Comparison of ENCODE assay signal across 13 cellular contexts in the genomic region with DNA sequence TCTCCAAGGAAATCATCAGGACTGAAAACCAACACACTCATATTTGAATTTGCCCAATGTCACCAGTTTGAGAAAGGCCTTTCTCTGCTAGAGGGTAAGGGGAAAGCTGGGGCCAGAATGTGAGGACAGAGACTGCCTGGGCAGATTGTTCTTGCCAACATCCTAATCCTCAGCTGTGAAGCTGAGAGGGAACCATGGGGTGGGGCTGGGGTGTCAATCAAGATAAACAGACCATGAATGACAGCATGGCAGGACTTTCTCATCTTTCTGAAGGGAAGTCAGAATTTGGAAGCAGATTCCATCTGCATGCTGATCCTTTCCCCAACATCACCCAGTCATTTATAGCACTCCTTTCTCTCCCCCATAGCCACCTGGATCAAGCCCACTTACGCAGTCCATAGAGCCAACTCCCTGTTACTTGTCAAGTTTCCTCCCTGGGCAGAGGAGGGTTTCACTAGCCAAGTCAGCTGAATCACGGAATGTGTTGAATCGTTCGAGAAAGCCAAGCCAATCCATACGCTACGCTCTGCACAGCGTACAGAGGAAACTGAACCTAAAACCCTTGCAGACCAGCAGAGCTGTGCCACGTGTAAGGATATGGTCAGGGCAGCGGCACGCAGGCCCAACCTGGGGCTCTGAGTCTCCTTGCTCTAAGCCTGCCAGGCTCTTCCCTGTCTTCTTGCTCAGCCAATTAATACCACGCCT. TPM values are rescaled to one million over a fixed set of nuclear protein-coding genes. Genes with fewer than 3 reads are reported as not detected.
DNase-seq lines count a peak whose midpoint lies in the region; ATAC-seq, FAIRE-seq and TF ChIP-seq lines count a peak whose summit lies in the region.
"Had no signal": no experiment of that assay in that cellular context is flagged by ENCODE, and none has a peak within 500 bp of the region (broad histone marks: within the 10 kb centered on the region; RNA-seq: fewer than 3 reads in every experiment).

No MANE protein-coding gene starts in this region.

- H2BK15ac ChIP-seq in H1 (ENCODE audit: low read length), result no peak overlapping the region

- POLR2A ChIA-PET in H1 (lab: Charles Lee; ENCODE audit: partially characterized antibody), result interaction anchor here (0.6 to 1.4 kb wide), 3 partner anchors 10 to 325 kb away, joined by 3 to 6 read pairs (median 4); no protein-coding TSS in a partner anchor
- POLR2A ChIA-PET in A673 (lab: Charles Lee; ENCODE audit: low non-redundant PET), result no interaction called here
- POLR2A ChIA-PET in activated CD8-positive, alpha-beta T cell treated with anti-CD3 and anti-CD28 coated beads, Interleukin-2, amount 10 ng/mL, durations not matched to agents 7 days and 5 days (lab: Charles Lee), result no interaction called here

- CTCF ChIA-PET in H1 (lab: Charles Lee; ENCODE audit: partially characterized antibody) (interaction anchor here (0.6 to 1.1 kb wide), 2 partner anchors 10 to 73 kb away, joined by 3 read pairs; no protein-coding TSS in a partner anchor), A673 (lab: Charles Lee) (no interaction called here)
- CTCF ChIA-PET in activated CD8-positive, alpha-beta T cell treated with anti-CD3 and anti-CD28 coated beads, Interleukin-2, amount 10 ng/mL, durations not matched to agents 7 days and 5 days (lab: Charles Lee), result no interaction called here

- TF ChIP-seq EP300 in H1 (IDR thresholded peaks at IDR 0.05; ENCODE audit: borderline replicate concordance in 1 of 2, low read depth in 2 of 2, low read length in 2 of 2), result no peak

- BruUV-seq in A673 (replicated peaks; lab: Mats Ljungman, UMichigan), result no TSS peak

- H3K79me1 ChIP-seq in H1 (ENCODE audit: low read depth, low read length), result peaks cover 8% of the 10 kb centered on the region

- H3K23me2 ChIP-seq in H1 (ENCODE audit: low read depth, low read length), result no peaks in the 10 kb centered on the region

- H3K79me2 ChIP-seq in H1 (ENCODE audit: control insufficient read depth in 1 of 2, insufficient read depth in 2 of 2, low read length in 2 of 2), result peaks cover 0 to 73% of the 10 kb centered on the region in 2 experiments

- H2BK12ac ChIP-seq in H1 (ENCODE audit: low read depth, low read length), result no peak overlapping the region

- H3K36me3 ChIP-seq in H1 (ENCODE audit: control insufficient read depth in 2 of 4, insufficient read depth in 4 of 4, low read length in 3 of 4) (no peaks in the 10 kb centered on the region; a peak in 1 of 8 replicates), A673 (ENCODE audit: insufficient read depth, low read length, poor library complexity, severe bottlenecking) (no peaks in the 10 kb centered on the region)

- peaks cover 9% of the 10 kb centered on the region for H3K27me3 Mint-ChIP-seq in activated CD8-positive, alpha-beta T cell treated with anti-CD3 and anti-CD28 coated beads, Interleukin-2, amount 10 ng/mL, durations not matched to agents 7 days and 5 days (ENCODE audit: low read depth)

- H3K14ac ChIP-seq in H1 (ENCODE audit: insufficient read length), result no peak overlapping the region

- H3K27ac ChIP-seq in H1 (ENCODE audit: low read depth, low read length) (0 out of 2 replicates have a peak overlapping the region, but pooled peaks have one; percentile 9), A673 (ENCODE audit: low read depth, low read length, poor library complexity, severe bottlenecking) (no peak overlapping the region)
- H3K27ac ChIP-seq: GM23248 had no signal

- DNase-seq in GM12891 (ENCODE audit: insufficient read length, low spot score) (no peak), H1 (ENCODE audit: low read depth in 1 of 2, low spot score in 2 of 2) (no peak), A673 (ENCODE audit: low spot score) (no peak), superior temporal gyrus (ENCODE audit: extremely low spot score) (no peak), Ammon's horn (ENCODE audit: low spot score) (no peak)
- DNase-seq in activated CD8-positive, alpha-beta T cell treated with anti-CD3 and anti-CD28 coated beads, Interleukin-2, amount 10 ng/mL, durations not matched to agents 7 days and 5 days, result no peak
- DNase-seq: GM23248, hippocampal formation, NCI-H1092 treated with DMSO at 0.1 percent for 48 hours had no signal

- no peak overlapping the region for H4K5ac ChIP-seq in H1 (ENCODE audit: insufficient read length, low read depth, low read length)

- H4K91ac ChIP-seq in H1 (replicated peaks; ENCODE audit: insufficient read length, low read length), result no peak overlapping the region

- H3K4me3 Mint-ChIP-seq in activated CD8-positive, alpha-beta T cell treated with anti-CD3 and anti-CD28 coated beads, Interleukin-2, amount 10 ng/mL, durations not matched to agents 7 days and 5 days, result no peak overlapping the region
- H3K4me3 Mint-ChIP-seq: CD8-positive, alpha-beta T cell; nephron had no signal

- peaks cover 4 to 9% of the 10 kb centered on the region in 2 experiments for H4K20me1 ChIP-seq in H1 (replicated peaks in 1 of 2; ENCODE audit: control insufficient read depth in 1 of 2, insufficient read depth in 2 of 2, low read length in 2 of 2)

- 93% methylated on average over 11 of the region's 11 CpGs; no CpG with 5 or more reads in 1 of the 2 experiments for WGBS in H1 (ENCODE audit: extremely low coverage in 1 of 2, insufficient coverage in 1 of 2, insufficient read length in 1 of 2, insufficient replicate concordance in 2 of 2, low coverage in 1 of 2, low lambda C conversion rate in 2 of 2, missing lambda C conversion rate in 1 of 2), 2 experiments

- H3K9ac ChIP-seq in H1 (replicated peaks in 1 of 4; ENCODE audit: extremely low read depth in 1 of 4, low read depth in 3 of 4, low read length in 3 of 4), result no peak overlapping the region
- H3K9ac ChIP-seq: GM23248 had no signal

- H3K18ac ChIP-seq in H1 (ENCODE audit: extremely low read depth, low read length), result peak overlapping the region; percentile 38; the same call in 1 of the 2 replicates

- no peak overlapping the region for H2BK5ac ChIP-seq in H1 (ENCODE audit: low read depth, low read length)

- H3K4ac ChIP-seq in H1 (replicated peaks; ENCODE audit: insufficient read length, low read depth, low read length), result no peak overlapping the region

- no peak overlapping the region; the same call in 1 of the 2 replicates for H4K8ac ChIP-seq in H1 (ENCODE audit: extremely low read depth, insufficient read depth, low read length)

- H3K9me3 Mint-ChIP-seq in activated CD8-positive, alpha-beta T cell treated with anti-CD3 and anti-CD28 coated beads, Interleukin-2, amount 10 ng/mL, durations not matched to agents 7 days and 5 days (ENCODE audit: insufficient read depth), result no peaks in the 10 kb centered on the region
- H3K9me3 Mint-ChIP-seq: CD8-positive, alpha-beta T cell; nephron had no signal

- intact Hi-C loops in A673 (cut with micrococcal nuclease; ENCODE audit: unreplicated experiment), result no loop called here

- TF ChIP-seq CTCF in H1 (IDR thresholded peaks at IDR 0.05; ENCODE audit: control extremely low read depth in 1 of 3, insufficient read depth in 1 of 3, low read depth in 1 of 3, low read length in 3 of 3) (no peak), A673 (conservative IDR thresholded peaks at IDR 0.05; ENCODE audit: low read depth, low read length) (no peak)

- no peak for TF ChIP-seq POLR2A in GM12891 (IDR thresholded peaks at IDR 0.05; ENCODE audit: low read depth, low read length)
- TF ChIP-seq POLR2A in H1 (IDR thresholded peaks at IDR 0.05; ENCODE audit: control extremely low read depth in 1 of 2, low read depth in 2 of 2, low read length in 2 of 2), result no peak

- H3K27me3 ChIP-seq in H1 (replicated peaks in 1 of 4; ENCODE audit: control insufficient read depth in 3 of 4, extremely low read depth in 1 of 4, insufficient read depth in 3 of 4, low read length in 3 of 4), result no peaks in the 10 kb centered on the region
- peaks cover 5% of the 10 kb centered on the region for H3K27me3 ChIP-seq in A673 (replicated peaks; ENCODE audit: insufficient read depth, low read depth, low read length, poor library complexity)

- TF ChIP-seq RAD21 in H1 (IDR thresholded peaks at IDR 0.05 in 1 of 2, conservative IDR thresholded peaks at IDR 0.05 in 1 of 2; ENCODE audit: low read depth in 2 of 2, low read length in 2 of 2), result no peak

- FAIRE-seq in GM12891 (lab: Jason Lieb, UNC) (peak; percentile 58), H1 (lab: Jason Lieb, UNC) (no peak)

- H3K27ac Mint-ChIP-seq in activated CD8-positive, alpha-beta T cell treated with anti-CD3 and anti-CD28 coated beads, Interleukin-2, amount 10 ng/mL, durations not matched to agents 7 days and 5 days, result no peak overlapping the region
- H3K27ac Mint-ChIP-seq: CD8-positive, alpha-beta T cell had no signal

- H3K4me1 ChIP-seq in H1 (replicated peaks in 1 of 4; ENCODE audit: control insufficient read depth in 3 of 4, insufficient read depth in 4 of 4, low read length in 3 of 4) (peaks cover 2 to 9% (median 5%) of the 10 kb centered on the region in 4 experiments; a peak in 5 of 7 replicates), A673 (ENCODE audit: insufficient read depth, low read length, poor library complexity, severe bottlenecking) (no peaks in the 10 kb centered on the region)

- H2AK5ac ChIP-seq in H1 (ENCODE audit: low read depth, low read length), result no peak overlapping the region

- no peak overlapping the region for H2BK20ac ChIP-seq in H1 (ENCODE audit: low read length)

- no peak overlapping the region for H3K56ac ChIP-seq in H1 (replicated peaks; ENCODE audit: insufficient read length, low read depth, low read length)

- no peak overlapping the region for H3K23ac ChIP-seq in H1 (ENCODE audit: insufficient read length)

- H2BK120ac ChIP-seq in H1 (replicated peaks; ENCODE audit: low read depth, low read length), result no peak overlapping the region

- no peak overlapping the region for H2AFZ ChIP-seq in H1 (ENCODE audit: low read length)
- H2AFZ ChIP-seq: GM23248 had no signal

- no peaks in the 10 kb centered on the region for H3K9me3 ChIP-seq in H1 (ENCODE audit: insufficient read depth in 2 of 2, low read depth in 1 of 2, low read length in 1 of 2)
- no peaks in the 10 kb centered on the region for H3K9me3 ChIP-seq in A673 (ENCODE audit: low read depth, low read length, poor library complexity, severe bottlenecking)

- no peaks in the 10 kb centered on the region for H3K4me1 Mint-ChIP-seq in activated CD8-positive, alpha-beta T cell treated with anti-CD3 and anti-CD28 coated beads, Interleukin-2, amount 10 ng/mL, durations not matched to agents 7 days and 5 days (ENCODE audit: low read depth)

- no peaks in the 10 kb centered on the region for H3K36me3 Mint-ChIP-seq in activated CD8-positive, alpha-beta T cell treated with anti-CD3 and anti-CD28 coated beads, Interleukin-2, amount 10 ng/mL, durations not matched to agents 7 days and 5 days (ENCODE audit: low read depth)
- H3K36me3 Mint-ChIP-seq: CD8-positive, alpha-beta T cell had no signal

- H3K4me3 ChIP-seq in H1 (ENCODE audit: extremely low read depth in 1 of 4, insufficient read depth in 2 of 4, low read depth in 3 of 4, low read length in 4 of 4) (no peak overlapping the region), A673 (ENCODE audit: low read depth, low read length, poor library complexity, severe bottlenecking) (no peak overlapping the region)
- H3K4me3 ChIP-seq: GM23248 had no signal

- ATAC-seq in GM19455 (IDR thresholded peaks at IDR 0.05; ENCODE audit: unreplicated experiment) (peak; percentile 84), HG03103 (IDR thresholded peaks at IDR 0.05; ENCODE audit: low read depth, unreplicated experiment) (peak; percentile 41)
- no peak for ATAC-seq in activated CD8-positive, alpha-beta T cell treated with anti-CD3 and anti-CD28 coated beads, Interleukin-2, amount 10 ng/mL, durations not matched to agents 7 days and 5 days
- ATAC-seq: CD8-positive, alpha-beta T cell had no signal

- no peak overlapping the region for H3K4me2 ChIP-seq in H1 (ENCODE audit: insufficient read depth in 1 of 2, low read depth in 2 of 2, low read length in 2 of 2)

RNA-seq across cellular contexts. Expression of a gene that starts 14.9 kb away (rescaled TPM):
- polyA plus RNA-seq in GM12891 (2012; ENCODE audit: low read depth, missing spikeins), result 40.4 TPM
- total RNA-seq in H1 (2021; fragmentation: NEBNext Ultra II Directional; extraction: Animal tissue kit (Norgen Biotek cat#: 25700)), result 89.9 and 101 TPM in 2 replicates
- 44.9 and 48.8 TPM in 2 replicates for polyA plus RNA-seq in H1 (2011; rRNA removed)
- polyA plus RNA-seq in H1 (2011; cell fraction: cytosol; rRNA removed), result 57.9 TPM
- 196 TPM for polyA plus RNA-seq in H1 (2011; cell fraction: nucleus; rRNA removed)
- 72.3 to 99.1 TPM (median 81.2 TPM) in 4 replicates for polyA plus RNA-seq in H1 (2012, experiment 1 of 2)
- polyA plus RNA-seq in H1 (2012, experiment 2 of 2), result 26.6 TPM
- 140 TPM for polyA plus RNA-seq in H1 (2013, experiment 1 of 2)
- polyA plus RNA-seq in H1 (2013, experiment 2 of 2), result 134 TPM
- 132 and 150 TPM in 2 replicates for polyA minus RNA-seq in H1 (2011; rRNA and poly(A)+ RNA removed)
- polyA minus RNA-seq in H1 (2011; cell fraction: cytosol; rRNA and poly(A)+ RNA removed), result 40.8 TPM
- 84.3 TPM for polyA minus RNA-seq in H1 (2011; cell fraction: nucleus; rRNA and poly(A)+ RNA removed)
- total RNA-seq in A673 (2021), result 0.32 and 1.4 TPM in 2 replicates
- total RNA-seq in activated CD8-positive, alpha-beta T cell treated with anti-CD3 and anti-CD28 coated beads, Interleukin-2, amount 10 ng/mL, durations not matched to agents 7 days and 5 days, result under 1 TPM; 0.34 to 0.58 TPM
- total RNA-seq: CD8-positive, alpha-beta T cell had no signal

Comparison
In these comparisons a context has a peak if more than half of its experiments do, and no peak if none do; other contexts are left out.
1. RNA of a gene that starts 14.9 kb away (total RNA-seq): 89.9 to 101 TPM in H1; 0.34 to 0.58 TPM in activated CD8-positive, alpha-beta T cell treated with anti-CD3 and anti-CD28 coated beads, Interleukin-2, amount 10 ng/mL, durations not matched to agents 7 days and 5 days and 0.32 to 1.4 TPM in A673; every median in the first group is over 10 times any median in the second.